Comparison of ENCODE assay signal across 8 cellular contexts in the genomic region with DNA sequence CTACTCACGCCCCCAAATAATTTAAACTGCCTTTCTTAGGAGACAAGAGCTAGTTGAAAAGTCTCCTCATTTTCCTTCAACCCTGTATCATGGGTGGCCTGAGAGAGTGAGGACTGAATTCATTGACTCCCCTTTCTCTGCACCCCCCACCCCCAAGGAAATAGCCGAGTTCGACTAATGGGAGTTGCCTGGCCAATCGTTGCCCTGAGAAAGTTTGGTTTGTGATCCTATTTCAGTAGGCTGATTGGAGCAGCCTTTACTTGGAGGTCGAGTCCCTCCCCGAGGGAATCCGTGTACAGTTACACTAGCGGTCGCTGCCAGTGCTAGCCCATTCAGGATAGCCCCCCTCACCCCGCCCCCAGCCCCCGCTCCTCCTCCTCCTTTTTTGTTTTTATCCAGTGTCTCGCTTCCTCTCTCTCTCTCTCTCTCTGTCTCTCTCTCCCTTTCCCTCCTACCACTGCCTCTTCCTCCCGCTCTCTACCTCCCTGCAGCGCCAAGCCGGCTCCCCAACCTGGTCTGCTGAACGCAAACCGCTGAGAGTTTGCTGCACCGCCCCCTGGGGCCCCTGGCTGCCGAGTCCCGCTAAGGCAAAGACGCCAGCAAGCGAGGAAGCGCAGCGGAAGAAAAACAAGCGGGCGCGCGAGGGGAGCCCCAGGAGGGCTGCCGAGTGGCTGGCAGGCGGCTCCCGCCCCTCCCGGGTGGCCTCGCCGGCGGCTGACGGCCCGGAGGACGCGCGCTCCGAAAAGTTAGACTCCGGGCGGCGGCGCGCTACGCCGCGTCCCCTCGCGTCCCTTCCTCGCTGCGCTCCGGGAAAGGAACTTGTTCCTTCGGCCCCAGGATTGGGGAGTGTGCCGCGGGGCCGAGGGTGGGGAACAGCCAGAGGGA. TPM values are rescaled to one million over a fixed set of nuclear protein-coding genes. Genes with fewer than 3 reads are reported as not detected.
DNase-seq lines count a peak whose midpoint lies in the region; ATAC-seq, FAIRE-seq and TF ChIP-seq lines count a peak whose summit lies in the region.

TSS of gene GRAMD1B (plus strand) at position 419 of the 885 bp plus-strand sequence. CDS start 524 bp downstream, outside the sequence.

- no TSS peak for BruUV-seq in GM12878 (replicated peaks; lab: Mats Ljungman, UMichigan)

- no peaks in the 10 kb centered on the region for H3K27me3 ChIP-seq in BLaER1
- H3K27me3 ChIP-seq in KMS-11 (ENCODE audit: insufficient read depth, low read depth) = no peaks in the 10 kb centered on the region
- no peaks in the 10 kb centered on the region for H3K27me3 ChIP-seq in GM12878 (replicated peaks in 1 of 2; ENCODE audit: control insufficient read depth in 2 of 2, insufficient read depth in 2 of 2, low read length in 1 of 2)

- intact Hi-C loops in GM12878 (cut with micrococcal nuclease; ENCODE audit: unreplicated experiment) = loop anchor here (1.0 kb wide), 2 partner anchors 23 to 128 kb away; no protein-coding TSS in a partner anchor

- no peaks in the 10 kb centered on the region for H3K79me2 ChIP-seq in KMS-11 (ENCODE audit: insufficient read depth, low read depth)
- H3K79me2 ChIP-seq in GM12878 (ENCODE audit: control insufficient read depth, insufficient read depth, low read length) = peaks cover 3% of the 10 kb centered on the region

- CTCF ChIA-PET in GM12878 (lab: Yijun Ruan, JAX) = interaction anchor here (1.8 to 10.6 kb wide), 3 partner anchors 22 to 45 kb away, joined by 4 to 137 read pairs (median 15); no protein-coding TSS in a partner anchor

- no peak; the same call in 1 of the 2 replicates for TF ChIP-seq POLR2A in GM12878 (IDR thresholded peaks at IDR 0.05; ENCODE audit: low read depth, low read length)

- no peak for TF ChIP-seq RAD21 in GM12878 (IDR thresholded peaks at IDR 0.05; ENCODE audit: insufficient read depth, low read depth, low read length)

- H3K36me3 ChIP-seq in BLaER1 = peaks cover 3% of the 10 kb centered on the region; the same call in 1 of the 2 replicates
- H3K36me3 ChIP-seq in KMS-11 (ENCODE audit: insufficient read depth) = no peaks in the 10 kb centered on the region
- no peaks in the 10 kb centered on the region for H3K36me3 ChIP-seq in GM12878 (ENCODE audit: control insufficient read depth in 2 of 2, insufficient read depth in 2 of 2, low read length in 1 of 2)

- H4K20me1 ChIP-seq in BLaER1 (0 out of 2 replicates have a peak, but pooled peaks cover 10% of the 10 kb centered on the region), KMS-11 (ENCODE audit: insufficient read depth) (no peaks in the 10 kb centered on the region), GM12878 (ENCODE audit: control insufficient read depth, insufficient read depth) (no peaks in the 10 kb centered on the region)

- POLR2A ChIA-PET in GM12878 (lab: Charles Lee) = no interaction called here

- DNase-seq in T-helper 9 cell (peak; percentile 63), GM12878 (ENCODE audit: low read depth, low spot score) (no peak), iris pigment epithelial cell (ENCODE audit: low read depth) (peak; percentile 72), NCI-H146 treated with DMSO at 0.1 percent for 48 hours (lab: John Stamatoyannopoulos, UW; ENCODE audit: unreplicated experiment) (no peak)
- peak; percentile 46 to 47 for DNase-seq in stimulated activated CD4-positive, alpha-beta T cell treated with anti-CD3 and anti-CD28 coated beads, Interleukin-1b, Interleukin-23, amount 100 ng/mL, for 1 hour (ENCODE audit: low read depth in 2 of 2)

- WGBS in GM12878 (ENCODE audit: insufficient coverage, insufficient replicate concordance, low lambda C conversion rate, missing lambda C conversion rate) = 4% methylated on average over 50 of the region's 58 CpGs

- peak; percentile 59 for ATAC-seq in GM21381 (IDR thresholded peaks at IDR 0.05; ENCODE audit: unreplicated experiment)
- peak; percentile 78 for ATAC-seq in GM12878

- peak within 1 kb of the TSS; percentile 86 for H3K4me2 ChIP-seq in BLaER1
- H3K4me2 ChIP-seq in KMS-11 = no peak within 1 kb of the TSS
- H3K4me2 ChIP-seq in GM12878 (ENCODE audit: control insufficient read depth, insufficient read depth) = peak within 1 kb of the TSS; percentile 94

- H3K4me1 ChIP-seq in BLaER1 = peaks cover 68% of the 10 kb centered on the region
- H3K4me1 ChIP-seq in KMS-11 (ENCODE audit: low read depth, poor library complexity, severe bottlenecking) = no peaks in the 10 kb centered on the region
- peaks cover 3% of the 10 kb centered on the region for H3K4me1 ChIP-seq in GM12878 (ENCODE audit: control insufficient read depth, insufficient read depth, low read length)

- RAD21 ChIA-PET in GM12878 (lab: Charles Lee; ENCODE audit: unreplicated experiment) = interaction anchor here (1.0 to 5.9 kb wide), 5 partner anchors 21 to 130 kb away, joined by 3 to 64 read pairs (median 3); no protein-coding TSS in a partner anchor

- in situ Hi-C loops in GM12878 (cut with MboI) = no loop called here

- TF ChIP-seq EP300 in GM12878 (IDR thresholded peaks at IDR 0.05; ENCODE audit: borderline replicate concordance in 1 of 2, control insufficient read depth in 1 of 2, low read depth in 2 of 2, low read length in 2 of 2) = no peak

- H3K27ac ChIP-seq in BLaER1 (peak within 1 kb of the TSS; percentile 94), KMS-11 (no peak within 1 kb of the TSS), GM12878 (ENCODE audit: control insufficient read depth, insufficient read depth) (peak within 1 kb of the TSS; percentile 40)

- TF ChIP-seq CTCF in KMS-11 (conservative IDR thresholded peaks at IDR 0.05; ENCODE audit: low read depth, low read length) (no peak), GM12878 (IDR thresholded peaks at IDR 0.05 in 2 of 3, conservative IDR thresholded peaks at IDR 0.05 in 1 of 3; ENCODE audit: control insufficient read depth in 2 of 3, extremely low read depth in 1 of 3, insufficient read depth in 1 of 3, low read depth in 3 of 3, low read length in 3 of 3) (peak; percentile 19 to 29 (median 28); a peak in 3 of 6 replicates)

- H3K9me3 ChIP-seq in BLaER1 (no peaks in the 10 kb centered on the region), GM12878 (replicated peaks; ENCODE audit: control insufficient read depth, insufficient read depth, low read length) (no peaks in the 10 kb centered on the region)

- H3K9ac ChIP-seq in BLaER1 (peak within 1 kb of the TSS; percentile 90), KMS-11 (no peak within 1 kb of the TSS), GM12878 (ENCODE audit: control insufficient read depth, insufficient read depth, low read length) (peak within 1 kb of the TSS; percentile 64)

- no peak for FAIRE-seq in GM12878 (lab: Jason Lieb, UNC)

- peak within 1 kb of the TSS; percentile 94 for H3K4me3 ChIP-seq in BLaER1
- H3K4me3 ChIP-seq in KMS-11 (IDR thresholded peaks at IDR 0.05; ENCODE audit: insufficient read depth, low read depth, low read length) = no peak within 1 kb of the TSS
- H3K4me3 ChIP-seq in GM12878 = peak within 1 kb of the TSS; percentile 87

- H2AFZ ChIP-seq in KMS-11 (ENCODE audit: low read depth) = peak within 1 kb of the TSS; percentile 14; the same call in 1 of the 2 replicates
- H2AFZ ChIP-seq in GM12878 (ENCODE audit: control insufficient read depth, low read depth, low read length) = peak within 1 kb of the TSS; percentile 35

- SMC1A ChIA-PET in GM12878 (lab: Charles Lee; ENCODE audit: uncharacterized antibody, unreplicated experiment) = interaction anchor here (1.1 to 4.5 kb wide), 5 partner anchors 22 to 146 kb away, joined by 3 to 32 read pairs (median 3); no protein-coding TSS in a partner anchor

TF ChIP-seq in GM12878, 131 proteins besides CTCF, POLR2A, EP300 and RAD21 (continues in another document):
- peak; percentile 38; the same call in 1 of the 2 replicates for TF ChIP-seq NKRF (conservative IDR thresholded peaks at IDR 0.05)
- no peak for TF ChIP-seq ZNF24 (IDR thresholded peaks at IDR 0.05)
- TF ChIP-seq NFXL1 (IDR thresholded peaks at IDR 0.05; ENCODE audit: borderline replicate concordance) = no peak
- TF ChIP-seq TCF12 (IDR thresholded peaks at IDR 0.05; ENCODE audit: low read depth, low read length) = peak; percentile 49; the same call in 1 of the 2 replicates
- peak; percentile 47; the same call in 1 of the 2 replicates for TF ChIP-seq LARP7 (IDR thresholded peaks at IDR 0.05)
- TF ChIP-seq SRF (IDR thresholded peaks at IDR 0.05; ENCODE audit: low read depth in 2 of 2, low read length in 2 of 2) = 0 out of 4 replicates have a peak, but pooled peaks of 1 of the 2 experiments have one; percentile 16
- TF ChIP-seq ASH2L (IDR thresholded peaks at IDR 0.05; ENCODE audit: borderline replicate concordance, low read depth) = peak; percentile 28; the same call in 1 of the 2 replicates

RNA-seq across cellular contexts. Expression of gene GRAMD1B, which starts in this region (rescaled TPM):
- total RNA-seq in GM12878 (2013; cell fraction: nucleolus; rRNA removed) = 194 and 207 TPM in 2 replicates
- total RNA-seq in GM12878 (2014; rRNA removed) (26.4 and 29.9 TPM in 2 replicates), GM12878 (2014; rRNA removed; fragmentation: Illumina TruSeq; extraction: Trizol) (24.4 and 27.5 TPM in 2 replicates), GM12878 (2021) (49.1 and 52.1 TPM in 2 replicates)
- polyA plus RNA-seq in GM12878 (2011; ENCODE audit: low read depth) = 6.3 TPM
- polyA plus RNA-seq in GM12878 (2011; rRNA removed) (25.3 and 32.3 TPM in 2 replicates), GM12878 (2014; fragmentation: Illumina TruSeq; extraction: Trizol) (25.7 and 28.2 TPM in 2 replicates), GM12878 (2014; fragmentation: Nextera tagmentation; extraction: Ambion mirVana) (1 to 10 TPM; 1.9 to 3.5 TPM), GM12878 (2014; rRNA removed) (35.7 and 37.5 TPM in 2 replicates), GM12878 (2016; fragmentation: Nextera tagmentation; extraction: Ambion mirVana) (10 to 100 TPM; 12.6 to 13.3 TPM)
- polyA plus RNA-seq in GM12878 (2011; cell fraction: cytosol; rRNA removed) = 30.8 and 36.7 TPM in 2 replicates
- polyA plus RNA-seq in GM12878 (2011; cell fraction: nucleus; rRNA removed) = 84.2 and 87.2 TPM in 2 replicates
- polyA plus RNA-seq in GM12878 (2012) = 11.4 and 11.5 TPM in 2 replicates
- 46.2 and 52.8 TPM in 2 replicates for polyA minus RNA-seq in GM12878 (2011; rRNA and poly(A)+ RNA removed)
- polyA minus RNA-seq in GM12878 (2011; cell fraction: cytosol; rRNA and poly(A)+ RNA removed) = 19.5 and 22.4 TPM in 2 replicates
- polyA minus RNA-seq in GM12878 (2011; cell fraction: nucleus; rRNA and poly(A)+ RNA removed) = 33.9 and 57.1 TPM in 2 replicates

Comparison
In these comparisons a context has a peak if more than half of its experiments do, and no peak if none do; other contexts are left out.
1. DNase-seq: peak in T-helper 9 cell (single experiment), iris pigment epithelial cell (single experiment) and stimulated activated CD4-positive, alpha-beta T cell treated with anti-CD3 and anti-CD28 coated beads, Interleukin-1b, Interleukin-23, amount 100 ng/mL, for 1 hour (2 of 2); none in GM12878 (single experiment) and NCI-H146 treated with DMSO at 0.1 percent for 48 hours (single experiment).